1 cellular context compared by ENCODE assay signal in genomic region chr2:47307066-47307465, GRCh38.
TF ChIP-seq lines count a peak whose summit lies in the region.

No MANE protein-coding gene starts in this region.

TF ChIP-seq in GM23338, 12 proteins besides CTCF, POLR2A, EP300 and RAD21 (continued from another document):
- TF ChIP-seq ZNF462 (CRISPR knock-in tag; IDR thresholded peaks at IDR 0.05) (no peak), ZNF114 (CRISPR knock-in tag; IDR thresholded peaks at IDR 0.05) (no peak), NANOG (IDR thresholded peaks at IDR 0.05; ENCODE audit: borderline replicate concordance) (no peak), JUNB (IDR thresholded peaks at IDR 0.05; ENCODE audit: unreplicated experiment) (no peak), EZH2 (IDR thresholded peaks at IDR 0.05; ENCODE audit: low read depth, unreplicated experiment) (no peak), CREB1 (CRISPR knock-in tag; IDR thresholded peaks at IDR 0.05; ENCODE audit: low read depth) (no peak), ZNF331 (CRISPR knock-in tag; IDR thresholded peaks at IDR 0.05; ENCODE audit: low read depth) (no peak), EZH2phosphoT487 (IDR thresholded peaks at IDR 0.05; ENCODE audit: unreplicated experiment) (no peak), POLR2AphosphoS5 (IDR thresholded peaks at IDR 0.05; ENCODE audit: low read depth) (no peak), STAT1 (IDR thresholded peaks at IDR 0.05; ENCODE audit: unreplicated experiment) (no peak)
- TF ChIP-seq, protein P1, sequence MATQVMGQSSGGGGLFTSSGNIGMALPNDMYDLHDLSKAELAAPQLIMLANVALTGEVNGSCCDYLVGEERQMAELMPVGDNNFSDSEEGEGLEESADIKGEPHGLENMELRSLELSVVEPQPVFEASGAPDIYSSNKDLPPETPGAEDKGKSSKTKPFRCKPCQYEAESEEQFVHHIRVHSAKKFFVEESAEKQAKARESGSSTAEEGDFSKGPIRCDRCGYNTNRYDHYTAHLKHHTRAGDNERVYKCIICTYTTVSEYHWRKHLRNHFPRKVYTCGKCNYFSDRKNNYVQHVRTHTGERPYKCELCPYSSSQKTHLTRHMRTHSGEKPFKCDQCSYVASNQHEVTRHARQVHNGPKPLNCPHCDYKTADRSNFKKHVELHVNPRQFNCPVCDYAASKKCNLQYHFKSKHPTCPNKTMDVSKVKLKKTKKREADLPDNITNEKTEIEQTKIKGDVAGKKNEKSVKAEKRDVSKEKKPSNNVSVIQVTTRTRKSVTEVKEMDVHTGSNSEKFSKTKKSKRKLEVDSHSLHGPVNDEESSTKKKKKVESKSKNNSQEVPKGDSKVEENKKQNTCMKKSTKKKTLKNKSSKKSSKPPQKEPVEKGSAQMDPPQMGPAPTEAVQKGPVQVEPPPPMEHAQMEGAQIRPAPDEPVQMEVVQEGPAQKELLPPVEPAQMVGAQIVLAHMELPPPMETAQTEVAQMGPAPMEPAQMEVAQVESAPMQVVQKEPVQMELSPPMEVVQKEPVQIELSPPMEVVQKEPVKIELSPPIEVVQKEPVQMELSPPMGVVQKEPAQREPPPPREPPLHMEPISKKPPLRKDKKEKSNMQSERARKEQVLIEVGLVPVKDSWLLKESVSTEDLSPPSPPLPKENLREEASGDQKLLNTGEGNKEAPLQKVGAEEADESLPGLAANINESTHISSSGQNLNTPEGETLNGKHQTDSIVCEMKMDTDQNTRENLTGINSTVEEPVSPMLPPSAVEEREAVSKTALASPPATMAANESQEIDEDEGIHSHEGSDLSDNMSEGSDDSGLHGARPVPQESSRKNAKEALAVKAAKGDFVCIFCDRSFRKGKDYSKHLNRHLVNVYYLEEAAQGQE (IDR thresholded peaks at IDR 0.05; ENCODE audit: unreplicated experiment) = no peak
